In genomic region chr10:13291821-13292773, GRCh38 we compare ENCODE assay signal across 25 cellular contexts. TPM values are rescaled to one million over a fixed set of nuclear protein-coding genes. Genes with fewer than 3 reads are reported as not detected.
DNase-seq lines count a peak whose midpoint lies in the region; ATAC-seq and TF ChIP-seq lines count a peak whose summit lies in the region.
"Had no signal": no experiment of that assay in that cellular context is flagged by ENCODE, and none has a peak within 500 bp of the region (broad histone marks: within the 10 kb centered on the region; RNA-seq: fewer than 3 reads in every experiment).

No MANE protein-coding gene starts in this region.

- CTCF ChIA-PET in naive thymus-derived CD4-positive, alpha-beta T cell (lab: Charles Lee), result interaction anchor here (0.8 kb wide), 1 partner anchor 60 kb away, joined by 3 read pairs; no protein-coding TSS in a partner anchor

- H3K27ac ChIP-seq in coronary artery (no peak overlapping the region), ascending aorta (no peak overlapping the region)
- H3K27ac ChIP-seq in naive thymus-derived CD4-positive, alpha-beta T cell (ENCODE audit: low read depth, low read length), result no peak overlapping the region
- H3K27ac ChIP-seq: SJSA1 had no signal

- intact Hi-C loops in posterior vena cava (cut with DNase I), result no loop called here
- intact Hi-C loops in ascending aorta (cut with DNase I), result no loop called here
- intact Hi-C loops in naive thymus-derived CD4-positive, alpha-beta T cell (cut with micrococcal nuclease), result no loop called here
- intact Hi-C loops in CD14-positive monocyte (cut with micrococcal nuclease), result no loop called here

- in situ Hi-C loops in G401 (cut with HindIII; ENCODE audit: low sequenced_read_pairs), result no loop called here

- peak overlapping the region in 1 of 9 donors; percentile 83 for H3K27ac Mint-ChIP-seq in naive thymus-derived CD4-positive, alpha-beta T cell
- H3K27ac Mint-ChIP-seq in CD14-positive monocyte, result peak overlapping the region in 1 of 7 donors; percentile 62

- POLR2A ChIA-PET in naive thymus-derived CD4-positive, alpha-beta T cell (lab: Charles Lee), result interaction anchor here (0.7 kb wide), 1 partner anchor 12 kb away, joined by 3 read pairs; no protein-coding TSS in a partner anchor

- no peak for ATAC-seq in naive thymus-derived CD4-positive, alpha-beta T cell

- H3K9me3 Mint-ChIP-seq in naive thymus-derived CD4-positive, alpha-beta T cell, result no peaks in the 10 kb centered on the region
- peaks cover 0 to 2% (median 0%) of the 10 kb centered on the region in 7 donors for H3K9me3 Mint-ChIP-seq in CD14-positive monocyte

- no peaks in the 10 kb centered on the region for H3K27me3 ChIP-seq in ascending aorta
- H3K27me3 ChIP-seq in naive thymus-derived CD4-positive, alpha-beta T cell (ENCODE audit: control insufficient read depth in 2 of 2, insufficient read depth in 2 of 2, low read length in 2 of 2), result no peaks in the 10 kb centered on the region
- H3K27me3 ChIP-seq: SJSA1 had no signal

- H3K36me3 ChIP-seq in ascending aorta, result peaks cover 39 to 62% of the 10 kb centered on the region in 2 donors
- peaks cover 0 to 25% (median 0%) of the 10 kb centered on the region in 3 experiments for H3K36me3 ChIP-seq in naive thymus-derived CD4-positive, alpha-beta T cell (ENCODE audit: control insufficient read depth in 2 of 3, insufficient read depth in 3 of 3, low read length in 3 of 3)
- H3K36me3 ChIP-seq: SJSA1 had no signal

- H3K4me1 ChIP-seq in ascending aorta, result no peaks in the 10 kb centered on the region
- no peaks in the 10 kb centered on the region for H3K4me1 ChIP-seq in naive thymus-derived CD4-positive, alpha-beta T cell (ENCODE audit: control insufficient read depth in 2 of 2, insufficient read depth in 2 of 2, low read length in 2 of 2)
- H3K4me1 ChIP-seq: SJSA1 had no signal

- no peak overlapping the region for H3K4me3 Mint-ChIP-seq in naive thymus-derived CD4-positive, alpha-beta T cell
- no peak overlapping the region for H3K4me3 Mint-ChIP-seq in CD14-positive monocyte
- H3K4me3 Mint-ChIP-seq: CD4-positive, alpha-beta memory T cell had no signal

- peaks cover 0 to 9% (median 0%) of the 10 kb centered on the region in 7 donors for H3K4me1 Mint-ChIP-seq in naive thymus-derived CD4-positive, alpha-beta T cell
- no peaks in the 10 kb centered on the region for H3K4me1 Mint-ChIP-seq in CD14-positive monocyte

- no peaks in the 10 kb centered on the region for H3K27me3 Mint-ChIP-seq in naive thymus-derived CD4-positive, alpha-beta T cell
- H3K27me3 Mint-ChIP-seq in CD14-positive monocyte (ENCODE audit: low read depth in 3 of 3), result peaks cover 0 to 4% (median 0%) of the 10 kb centered on the region in 3 donors
- H3K27me3 Mint-ChIP-seq: CD4-positive, alpha-beta memory T cell had no signal

- peaks cover 2 to 41% (median 25%) of the 10 kb centered on the region in 5 donors for H3K36me3 Mint-ChIP-seq in naive thymus-derived CD4-positive, alpha-beta T cell
- H3K36me3 Mint-ChIP-seq in CD14-positive monocyte, result peaks cover 28 to 36% of the 10 kb centered on the region in 2 donors

- TF ChIP-seq CTCF in coronary artery (IDR thresholded peaks at IDR 0.05), result no peak
- no peak for TF ChIP-seq CTCF in ascending aorta (IDR thresholded peaks at IDR 0.05)
- TF ChIP-seq CTCF in CD14-positive monocyte (IDR thresholded peaks at IDR 0.05), result no peak

- H3K4me3 ChIP-seq in coronary artery (no peak overlapping the region), ascending aorta (no peak overlapping the region)
- H3K4me3 ChIP-seq in naive thymus-derived CD4-positive, alpha-beta T cell (ENCODE audit: low read length), result no peak overlapping the region
- H3K4me3 ChIP-seq: SJSA1 had no signal

- DNase-seq in G401 (ENCODE audit: low spot score) (peak; percentile 78), MV-4-11 (lab: John Stamatoyannopoulos, UW) (peak; percentile 55), coronary artery (ENCODE audit: low spot score) (peak; percentile 19), posterior vena cava (ENCODE audit: low spot score) (peak; percentile 30), ascending aorta (ENCODE audit: low spot score in 2 of 2) (no peak), CD14-positive monocyte (ENCODE audit: low spot score) (no peak)
- no peak for DNase-seq in naive thymus-derived CD4-positive, alpha-beta T cell
- DNase-seq: Calu3; CD4-positive, alpha-beta memory T cell; DMS53; GF-D8; Kasumi-1; NCI-H1092 treated with DMSO at 0.1 percent for 48 hours; NCI-H1436 treated with DMSO at 0.1 percent for 48 hours; NCI-H2029; NCI-H345; NCI-H524 treated with DMSO at 0.1 percent for 48 hours; NCI-H82; OCI-M1 had no signal

- H3K9me3 ChIP-seq in ascending aorta, result no peaks in the 10 kb centered on the region
- H3K9me3 ChIP-seq in naive thymus-derived CD4-positive, alpha-beta T cell (ENCODE audit: control insufficient read depth in 2 of 3, low read length in 3 of 3), result no peaks in the 10 kb centered on the region
- H3K9me3 ChIP-seq: SJSA1 had no signal

RNA-seq across cellular contexts. Expression of gene PHYH, which starts 7.8 kb away (rescaled TPM):
- total RNA-seq in G401 (2014; rRNA removed; shearing (Covaris generic)), result 32.9 and 43.3 TPM in 2 replicates
- 10 to 100 TPM; 26.7 to 35.1 TPM for total RNA-seq in posterior vena cava
- total RNA-seq in ascending aorta, result 22.0 TPM
- total RNA-seq in naive thymus-derived CD4-positive, alpha-beta T cell, result 10 to 100 TPM; 11.2 to 17.7 (median 13.2) TPM
- polyA plus RNA-seq in naive thymus-derived CD4-positive, alpha-beta T cell, result 10 to 100 TPM; 14.6 to 19.9 TPM
- 10 to 100 TPM; 19.5 to 19.6 TPM for polyA plus RNA-seq in CD14-positive monocyte

RNA-seq across cellular contexts. Expression of gene SEPHS1, which starts 56.0 kb away (rescaled TPM):
- 77.1 and 134 TPM in 2 replicates for total RNA-seq in G401 (2014; rRNA removed; shearing (Covaris generic))
- total RNA-seq in posterior vena cava, result 10 to 100 TPM; 29.7 to 30.7 TPM
- 20.3 TPM for total RNA-seq in ascending aorta
- 10 to 100 TPM; 23.7 to 57.3 (median 36.5) TPM for total RNA-seq in naive thymus-derived CD4-positive, alpha-beta T cell
- 10 to 100 TPM; 15.5 to 21.5 TPM for polyA plus RNA-seq in naive thymus-derived CD4-positive, alpha-beta T cell
- 10 to 100 TPM; 11.9 to 15.1 TPM for polyA plus RNA-seq in CD14-positive monocyte

RNA-seq across cellular contexts. Expression of gene UCMA, which starts 57.9 kb away (rescaled TPM):
- total RNA-seq in G401 (2014; rRNA removed; shearing (Covaris generic)), result not detected in 2 replicates
- total RNA-seq in posterior vena cava (not detected), ascending aorta (not detected)
- total RNA-seq in naive thymus-derived CD4-positive, alpha-beta T cell, result not detected
- not detected for polyA plus RNA-seq in naive thymus-derived CD4-positive, alpha-beta T cell
- polyA plus RNA-seq in CD14-positive monocyte, result not detected
- total RNA-seq: A673; Calu3; CD4-positive, alpha-beta memory T cell; H4; MCF 10A; SJSA1; T-helper 1 cell treated with Interleukin-12 subunit alpha and Interleukin-12 subunit beta and Interleukin-4 antibody, amounts not matched to agents 30 ng/mL and 1 ng/mL, for 36 hours had no signal
- polyA plus RNA-seq: BJ; CD4-positive, alpha-beta memory T cell had no signal

Comparison
In these comparisons a context has a peak if more than half of its experiments do, and no peak if none do; other contexts are left out.
1. DNase-seq: peak in G401 (single experiment), MV-4-11 (single experiment), coronary artery (single experiment) and posterior vena cava (single experiment); none in ascending aorta (0 of 2), naive thymus-derived CD4-positive, alpha-beta T cell (0 of 9) and CD14-positive monocyte (single experiment).